9 cellular contexts compared by ENCODE assay signal in genomic region chr15:79090487-79091203, GRCh38. TPM values are rescaled to one million over a fixed set of nuclear protein-coding genes. Genes with fewer than 3 reads are reported as not detected.
DNase-seq lines count a peak whose midpoint lies in the region; ATAC-seq and TF ChIP-seq lines count a peak whose summit lies in the region.
"Had no signal": no experiment of that assay in that cellular context is flagged by ENCODE, and none has a peak within 500 bp of the region (broad histone marks: within the 10 kb centered on the region; RNA-seq: fewer than 3 reads in every experiment).

Gene RASGRF1, minus strand, starts transcription at chr15:79090780. Its CDS starts 282 bp downstream, at chr15:79090498.

- H3K36me3 Mint-ChIP-seq in endothelial cell (ENCODE audit: low read depth, unreplicated experiment) = no peaks in the 10 kb centered on the region

- H3K9me3 ChIP-seq in BLaER1 treated with 17β-estradiol and CSF1 and Interleukin-3, amounts not matched to agents 10 nM and 100 nM (replicated peaks in 1 of 11) = peaks cover 0 to 16% (median 8%) of the 10 kb centered on the region in 11 experiments; a peak in 11 of 22 replicates

- peak within 1 kb of the TSS; percentile 47 for H3K4me3 Mint-ChIP-seq in endothelial cell (ENCODE audit: unreplicated experiment)

- peaks cover 12% of the 10 kb centered on the region for H3K4me1 Mint-ChIP-seq in endothelial cell (ENCODE audit: unreplicated experiment)

- peaks cover 14 to 24% (median 19%) of the 10 kb centered on the region in 10 experiments; a peak in 18 of 20 replicates for H3K4me1 ChIP-seq in BLaER1 treated with 17β-estradiol and CSF1 and Interleukin-3, amounts not matched to agents 10 nM and 100 nM

- ATAC-seq in HG03108 (IDR thresholded peaks at IDR 0.05; ENCODE audit: unreplicated experiment) = no peak

- TF ChIP-seq CTCF in endothelial cell (IDR thresholded peaks at IDR 0.05; ENCODE audit: unreplicated experiment) = no peak

- H3K27ac Mint-ChIP-seq in endothelial cell (ENCODE audit: unreplicated experiment) = no peak within 1 kb of the TSS

- peak within 1 kb of the TSS; percentile 62 to 90 (median 71) for H3K4me2 ChIP-seq in BLaER1 treated with 17β-estradiol and CSF1 and Interleukin-3, amounts not matched to agents 10 nM and 100 nM

- H3K9me3 Mint-ChIP-seq in endothelial cell (ENCODE audit: unreplicated experiment) = no peaks in the 10 kb centered on the region

- H3K27ac ChIP-seq in BLaER1 treated with 17β-estradiol and CSF1 and Interleukin-3, amounts not matched to agents 10 nM and 100 nM = no peak within 1 kb of the TSS
- H3K27ac ChIP-seq: epithelial cell of prostate had no signal

- peaks cover 0 to 22% (median 16%) of the 10 kb centered on the region in 11 experiments; a peak in 12 of 22 replicates for H4K20me1 ChIP-seq in BLaER1 treated with 17β-estradiol and CSF1 and Interleukin-3, amounts not matched to agents 10 nM and 100 nM

- H3K27me3 Mint-ChIP-seq in endothelial cell (ENCODE audit: unreplicated experiment) = peaks cover 33% of the 10 kb centered on the region

- peak within 1 kb of the TSS; percentile 30 to 63 (median 44); a peak in 19 of 20 replicates for H3K4me3 ChIP-seq in BLaER1 treated with 17β-estradiol and CSF1 and Interleukin-3, amounts not matched to agents 10 nM and 100 nM

- peaks cover 65 to 91% (median 78%) of the 10 kb centered on the region in 11 experiments for H3K27me3 ChIP-seq in BLaER1 treated with 17β-estradiol and CSF1 and Interleukin-3, amounts not matched to agents 10 nM and 100 nM

- H3K9ac ChIP-seq in BLaER1 treated with 17β-estradiol and CSF1 and Interleukin-3, amounts not matched to agents 10 nM and 100 nM = no peak within 1 kb of the TSS

- no peaks in the 10 kb centered on the region for H3K36me3 ChIP-seq in BLaER1 treated with 17β-estradiol and CSF1 and Interleukin-3, amounts not matched to agents 10 nM and 100 nM

- peak; percentile 62 for DNase-seq in NCI-H2171 (lab: John Stamatoyannopoulos, UW)
- DNase-seq in endothelial cell (ENCODE audit: low spot score) = peak; percentile 17
- DNase-seq in occipital lobe (lab: John Stamatoyannopoulos, UW) = peak; percentile 81
- no peak for DNase-seq in SKM-1 (lab: John Stamatoyannopoulos, UW; ENCODE audit: unreplicated experiment)
- DNase-seq in activated naive CD4-positive, alpha-beta T cell treated with Interleukin-2 at 50 U/mL for 16 hours = no peak
- DNase-seq in stimulated activated CD4-positive, alpha-beta T cell treated with anti-CD3 and anti-CD28 coated beads, Interleukin-4, amount 100 ng/mL, for 24 hours = no peak

RNA-seq across cellular contexts. Expression of gene RASGRF1, which starts in this region (rescaled TPM):
- total RNA-seq in endothelial cell (ENCODE audit: unreplicated experiment) (not detected), occipital lobe (2.8 TPM)

Comparison
In these comparisons a context has a peak if more than half of its experiments do, and no peak if none do; other contexts are left out.
1. Peak in DNase-seq in endothelial cell; RNA of the gene not detected or under 1 TPM.
2. DNase-seq: peak in NCI-H2171 (single experiment) and occipital lobe (single experiment); none in SKM-1 (single experiment), activated naive CD4-positive, alpha-beta T cell treated with Interleukin-2 at 50 U/mL for 16 hours (single experiment) and stimulated activated CD4-positive, alpha-beta T cell treated with anti-CD3 and anti-CD28 coated beads, Interleukin-4, amount 100 ng/mL, for 24 hours (single experiment).